24 cellular contexts compared by ENCODE assay signal in the genomic region with DNA sequence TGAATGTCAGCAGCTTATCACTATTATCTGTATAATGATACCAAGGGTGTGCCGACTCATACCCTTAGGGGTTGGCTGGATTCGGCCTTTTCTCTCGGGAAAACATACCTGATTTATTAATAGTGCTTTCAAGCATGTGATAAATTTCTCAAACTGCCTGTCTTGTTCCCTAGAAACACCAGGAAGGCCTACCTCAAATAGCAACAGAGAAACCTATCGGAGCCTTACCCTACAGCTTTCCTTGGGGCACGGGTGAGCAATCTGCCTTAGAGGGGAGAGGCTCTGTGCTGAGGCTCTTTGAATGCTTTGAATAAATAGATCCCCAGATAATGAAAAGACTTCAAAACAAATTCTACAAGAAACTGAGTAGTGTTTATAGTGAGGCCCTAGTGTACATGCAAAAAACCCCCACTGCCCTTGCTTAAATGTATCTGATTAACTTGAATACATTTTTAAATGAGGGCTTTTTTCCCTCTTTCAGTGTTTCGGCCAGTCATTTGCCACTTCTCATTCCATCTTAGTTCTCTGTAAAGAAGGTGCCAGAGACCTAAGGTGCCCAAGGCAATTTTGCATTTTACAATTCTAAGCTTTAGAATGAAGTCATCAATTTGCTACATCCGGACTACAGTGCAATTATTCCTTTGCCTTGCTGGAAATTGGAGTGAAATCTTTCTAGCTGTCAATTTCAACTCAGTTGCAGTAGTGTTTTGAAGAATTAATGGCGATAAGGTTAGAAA.
A peak's percentile ranks its signal among the peaks of the same experiment; 100 is the strongest.
DNase-seq lines count a peak whose midpoint lies in the region; ATAC-seq and TF ChIP-seq lines count a peak whose summit lies in the region.
"Had no signal": no experiment of that assay in that cellular context is flagged by ENCODE, and none has a peak within 500 bp of the region (broad histone marks: within the 10 kb centered on the region; RNA-seq: fewer than 3 reads in every experiment).

No MANE protein-coding gene starts in this region.

- POLR2A ChIA-PET in CD8-positive, alpha-beta memory T cell (lab: Charles Lee) = interaction anchor here (1.1 kb wide), 1 partner anchor 57 kb away, joined by 3 read pairs; no protein-coding TSS in a partner anchor

- CTCF ChIA-PET in CD8-positive, alpha-beta memory T cell (lab: Charles Lee) = no interaction called here

- H3K9me3 ChIP-seq in CD8-positive, alpha-beta memory T cell (ENCODE audit: low read length) = no peaks in the 10 kb centered on the region
- H3K9me3 ChIP-seq: body of pancreas, thyroid gland had no signal

- H3K27ac Mint-ChIP-seq in HFFc6 = peak overlapping the region; percentile 75
- peak overlapping the region in 2 of 8 donors; percentile 43 to 52 for H3K27ac Mint-ChIP-seq in CD8-positive, alpha-beta memory T cell
- H3K27ac Mint-ChIP-seq: activated naive CD8-positive, alpha-beta T cell treated with anti-CD3 and anti-CD28 coated beads, Interleukin-2, amount 10 ng/mL, durations not matched to agents 7 days and 5 days had no signal

- peaks cover 36% of the 10 kb centered on the region for H3K36me3 Mint-ChIP-seq in HFFc6 (ENCODE audit: low read depth)
- H3K36me3 Mint-ChIP-seq in CD8-positive, alpha-beta memory T cell = peaks cover 15 to 99% (median 31%) of the 10 kb centered on the region in 3 donors

- no peaks in the 10 kb centered on the region for H3K27me3 Mint-ChIP-seq in HFFc6 (ENCODE audit: insufficient read depth)
- H3K27me3 Mint-ChIP-seq in CD8-positive, alpha-beta memory T cell = no peaks in the 10 kb centered on the region
- H3K27me3 Mint-ChIP-seq: activated naive CD8-positive, alpha-beta T cell treated with anti-CD3 and anti-CD28 coated beads, Interleukin-2, amount 10 ng/mL, durations not matched to agents 7 days and 5 days; CD4-positive, alpha-beta memory T cell; effector memory CD8-positive, alpha-beta T cell had no signal

- H3K27ac ChIP-seq in epithelial cell of prostate = peak overlapping the region; percentile 61
- H3K27ac ChIP-seq in CD8-positive, alpha-beta memory T cell (ENCODE audit: low read depth, low read length) = no peak overlapping the region
- H3K27ac ChIP-seq: body of pancreas, thyroid gland had no signal

- peaks cover 61% of the 10 kb centered on the region for H3K4me1 Mint-ChIP-seq in HFFc6 (ENCODE audit: low read depth)
- H3K4me1 Mint-ChIP-seq in CD8-positive, alpha-beta memory T cell = peaks cover 0 to 4% (median 2%) of the 10 kb centered on the region in 3 donors
- H3K4me1 Mint-ChIP-seq: activated naive CD8-positive, alpha-beta T cell treated with anti-CD3 and anti-CD28 coated beads, Interleukin-2, amount 10 ng/mL, durations not matched to agents 7 days and 5 days had no signal

- peak; percentile 29 for DNase-seq in EH (ENCODE audit: low read depth)
- DNase-seq in HFFc6 = peak; percentile 36
- peak; percentile 10 for DNase-seq in epithelial cell of prostate (ENCODE audit: low read depth, low spot score)
- DNase-seq in omental fat pad (ENCODE audit: low spot score) = no peak
- DNase-seq in SIG-M5 treated with dmso at 0.1 percent for 504 hours (lab: John Stamatoyannopoulos, UW; ENCODE audit: unreplicated experiment) = no peak
- DNase-seq in dermis blood vessel endothelial cell = no peak
- DNase-seq in CD8-positive, alpha-beta memory T cell = no peak
- DNase-seq: activated naive CD8-positive, alpha-beta T cell treated with anti-CD3 and anti-CD28 coated beads, Interleukin-2, amount 10 ng/mL, durations not matched to agents 7 days and 5 days; body of pancreas; CD4-positive, alpha-beta memory T cell; DMS153; effector memory CD8-positive, alpha-beta T cell; NCI-H1048; NCI-H187 treated with DMSO at 0.1 percent for 48 hours; NCI-H2227 treated with DMSO at 0.1 percent for 48 hours; NCI-H748 treated with DMSO at 0.1 percent for 48 hours; SHP77 treated with DMSO at 0.1 percent for 48 hours; stimulated activated CD4-positive, alpha-beta T cell treated with anti-CD3 and anti-CD28 coated beads, Interleukin-2, amount 100 ng/mL, for 48 hours; stimulated activated naive CD4-positive, alpha-beta T cell treated with Interleukin-2 at 50 U/mL for 16 hours; thyroid gland had no signal

- peaks cover 45% of the 10 kb centered on the region for H3K36me3 ChIP-seq in CD8-positive, alpha-beta memory T cell (ENCODE audit: insufficient read depth, low read length)

- no peaks in the 10 kb centered on the region for H3K4me1 ChIP-seq in CD8-positive, alpha-beta memory T cell (ENCODE audit: insufficient read depth, low read length)
- H3K4me1 ChIP-seq: body of pancreas had no signal

- no peak for TF ChIP-seq CTCF in HFFc6 (IDR thresholded peaks at IDR 0.05)
- no peak for TF ChIP-seq CTCF in omental fat pad (IDR thresholded peaks at IDR 0.05)

- ATAC-seq in omental fat pad (ENCODE audit: low FRiP score) = peak; percentile 45
- no peak for ATAC-seq in HG03025 (IDR thresholded peaks at IDR 0.05; ENCODE audit: low FRiP score, unreplicated experiment)
- ATAC-seq: body of pancreas; effector memory CD8-positive, alpha-beta T cell; GM12878; left lobe of liver had no signal

- H3K4me3 ChIP-seq in CD8-positive, alpha-beta memory T cell (ENCODE audit: low read length) = no peak overlapping the region
- H3K4me3 ChIP-seq: body of pancreas, GM12878, skin epidermis, thyroid gland had no signal

- H3K9me3 Mint-ChIP-seq in HFFc6 = no peaks in the 10 kb centered on the region
- no peaks in the 10 kb centered on the region for H3K9me3 Mint-ChIP-seq in CD8-positive, alpha-beta memory T cell
- H3K9me3 Mint-ChIP-seq: activated naive CD8-positive, alpha-beta T cell treated with anti-CD3 and anti-CD28 coated beads, Interleukin-2, amount 10 ng/mL, durations not matched to agents 7 days and 5 days; CD4-positive, alpha-beta memory T cell; effector memory CD8-positive, alpha-beta T cell had no signal

- peak overlapping the region; percentile 21; the same call in 1 of the 2 replicates for H3K4me3 Mint-ChIP-seq in HFFc6
- no peak overlapping the region for H3K4me3 Mint-ChIP-seq in CD8-positive, alpha-beta memory T cell
- H3K4me3 Mint-ChIP-seq: activated naive CD8-positive, alpha-beta T cell treated with anti-CD3 and anti-CD28 coated beads, Interleukin-2, amount 10 ng/mL, durations not matched to agents 7 days and 5 days; CD4-positive, alpha-beta memory T cell; effector memory CD8-positive, alpha-beta T cell had no signal

- H3K27me3 ChIP-seq in CD8-positive, alpha-beta memory T cell (ENCODE audit: insufficient read depth, low read length, poor library complexity, severe bottlenecking) = no peaks in the 10 kb centered on the region
- H3K27me3 ChIP-seq: body of pancreas, thyroid gland had no signal

Comparison
In these comparisons a context has a peak if more than half of its experiments do, and no peak if none do; other contexts are left out.
1. DNase-seq: peak in EH (single experiment), HFFc6 (single experiment) and epithelial cell of prostate (single experiment); none in omental fat pad (single experiment), SIG-M5 treated with dmso at 0.1 percent for 504 hours (single experiment), dermis blood vessel endothelial cell (single experiment) and CD8-positive, alpha-beta memory T cell (0 of 5).